8 cellular contexts compared by ENCODE assay signal in the genomic region with DNA sequence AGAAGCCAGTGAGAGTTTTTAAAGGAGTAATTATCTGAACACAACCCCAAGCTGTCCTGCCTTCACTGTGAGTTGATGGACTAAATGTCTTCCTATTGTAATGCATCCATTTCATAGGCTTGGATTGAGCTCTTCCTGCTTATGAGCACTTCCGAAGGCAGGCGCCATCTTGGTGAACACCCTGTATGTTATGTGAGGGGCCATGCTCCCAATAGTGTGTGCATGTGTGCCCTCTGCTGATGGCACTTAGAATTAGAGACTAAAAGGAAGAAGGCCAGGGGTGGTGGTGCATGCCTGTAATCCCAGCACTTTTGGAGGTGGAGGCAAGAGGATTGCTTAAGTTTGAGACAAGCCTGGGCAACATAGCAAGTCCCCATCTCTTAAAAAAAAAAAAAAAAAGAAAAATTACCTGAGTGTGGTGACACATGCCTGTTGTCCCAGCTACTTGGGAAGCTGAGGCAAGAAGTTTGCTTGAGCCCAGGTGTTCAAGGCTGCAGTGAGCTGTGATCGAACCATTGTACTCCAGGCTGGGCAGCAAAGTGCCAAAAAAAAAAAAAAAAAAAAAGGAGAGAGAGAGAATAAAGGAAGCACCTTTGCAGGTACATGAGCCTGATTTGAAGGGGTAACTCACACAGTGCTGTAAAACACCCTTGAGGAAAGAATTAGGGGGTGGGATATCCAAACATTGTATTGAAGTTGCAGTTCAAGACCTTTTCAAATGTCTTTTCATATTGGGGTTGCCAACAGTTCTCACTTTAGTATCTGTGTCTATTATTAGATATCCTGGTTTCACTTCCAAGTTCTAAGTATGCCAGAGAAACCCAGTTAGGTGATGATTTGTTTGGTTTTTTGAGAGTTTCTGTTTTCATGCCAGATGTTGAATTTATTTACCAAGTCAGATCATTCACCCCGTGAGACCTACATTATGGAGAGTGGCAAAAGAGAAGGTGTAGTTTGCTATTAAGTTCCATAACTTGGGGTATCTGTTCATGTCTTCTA.
DNase-seq lines count a peak whose midpoint lies in the region; ATAC-seq and TF ChIP-seq lines count a peak whose summit lies in the region.

No MANE protein-coding gene starts in this region.

- peaks cover 69% of the 10 kb centered on the region for H3K4me1 ChIP-seq in BLaER1

- no peaks in the 10 kb centered on the region for H3K27me3 Mint-ChIP-seq in osteocyte (ENCODE audit: unreplicated experiment)

- ATAC-seq in GM18498 (IDR thresholded peaks at IDR 0.05; ENCODE audit: unreplicated experiment) (peak; percentile 51), HG02678 (IDR thresholded peaks at IDR 0.05; ENCODE audit: unreplicated experiment) (peak; percentile 50)

- no peaks in the 10 kb centered on the region for H3K36me3 ChIP-seq in BLaER1
- peaks cover 22% of the 10 kb centered on the region for H3K36me3 ChIP-seq in brain microvascular endothelial cell (replicated peaks)

- peak overlapping the region; percentile 72 for H3K4me2 ChIP-seq in BLaER1

- H3K4me3 Mint-ChIP-seq in osteocyte (ENCODE audit: unreplicated experiment) = no peak overlapping the region

- 0 out of 2 replicates have a peak overlapping the region, but pooled peaks have one; percentile 4 for H3K9ac ChIP-seq in BLaER1

- H3K27ac ChIP-seq in BLaER1 (peak overlapping the region; percentile 25), brain microvascular endothelial cell (no peak overlapping the region)

- DNase-seq in NCI-H2029 treated with DMSO at 0.1 percent for 48 hours (lab: John Stamatoyannopoulos, UW) (peak; percentile 37), brain microvascular endothelial cell (no peak), osteocyte (ENCODE audit: extremely low spot score, unreplicated experiment) (no peak)
- no peak for DNase-seq in activated CD4-positive, CD25-positive, alpha-beta regulatory T cell (lab: John Stamatoyannopoulos, UW)
- no peak for DNase-seq in activated CD8-positive, alpha-beta memory T cell treated with anti-CD3 and anti-CD28 coated beads for 24 hours

- H3K4me3 ChIP-seq in BLaER1 = peak overlapping the region; percentile 12; the same call in 1 of the 2 replicates
- H3K4me3 ChIP-seq in brain microvascular endothelial cell (ENCODE audit: low read depth, low read length) = no peak overlapping the region

- no peaks in the 10 kb centered on the region for H4K20me1 ChIP-seq in BLaER1

- peaks cover 15% of the 10 kb centered on the region for H3K36me3 Mint-ChIP-seq in osteocyte (ENCODE audit: unreplicated experiment)

- TF ChIP-seq CTCF in brain microvascular endothelial cell (IDR thresholded peaks at IDR 0.05; ENCODE audit: low read depth, low read length, missing control alignments) = peak; percentile 22
- TF ChIP-seq CTCF in osteocyte (IDR thresholded peaks at IDR 0.05) = no peak

- H3K27ac Mint-ChIP-seq in osteocyte (ENCODE audit: unreplicated experiment) = peak overlapping the region; percentile 80

- H3K27me3 ChIP-seq in BLaER1 (no peaks in the 10 kb centered on the region), brain microvascular endothelial cell (replicated peaks) (no peaks in the 10 kb centered on the region)

- peaks cover 64% of the 10 kb centered on the region for H3K4me1 Mint-ChIP-seq in osteocyte (ENCODE audit: unreplicated experiment)

- H3K9me3 Mint-ChIP-seq in osteocyte (ENCODE audit: unreplicated experiment) = no peaks in the 10 kb centered on the region

- in situ Hi-C loops in brain microvascular endothelial cell (cut with HindIII; ENCODE audit: low pct_ligation_motif_present, low sequenced_read_pairs) = no loop called here

- H3K9me3 ChIP-seq in BLaER1 = no peaks in the 10 kb centered on the region
